In genomic region chr14:59118171-59118570, GRCh38 we compare ENCODE assay signal across 21 cellular contexts.
DNase-seq lines count a peak whose midpoint lies in the region; ATAC-seq and TF ChIP-seq lines count a peak whose summit lies in the region.
"Had no signal": no experiment of that assay in that cellular context is flagged by ENCODE, and none has a peak within 500 bp of the region (broad histone marks: within the 10 kb centered on the region; RNA-seq: fewer than 3 reads in every experiment).

No MANE protein-coding gene starts in this region.

- H3K36me3 ChIP-seq in PC-3 (ENCODE audit: low read depth, low read length) (no peaks in the 10 kb centered on the region), spleen (no peaks in the 10 kb centered on the region)
- H3K36me3 ChIP-seq: MG63 had no signal

- H4K20me1 ChIP-seq in PC-3 (ENCODE audit: low read length), result no peaks in the 10 kb centered on the region

- DNase-seq in NCI-H510A (lab: John Stamatoyannopoulos, UW) (peak; percentile 12), NCI-H510A treated with DMSO at 0.1 percent for 48 hours (lab: John Stamatoyannopoulos, UW) (no peak), NCI-H2029 treated with DMSO at 0.1 percent for 48 hours (lab: John Stamatoyannopoulos, UW) (peak; percentile 55), PC-3 (peak; percentile 60), foreskin melanocyte (no peak), spleen (no peak), DMS153 treated with DMSO at 0.1 percent for 48 hours (lab: John Stamatoyannopoulos, UW; ENCODE audit: unreplicated experiment) (no peak)
- DNase-seq: GM23248, H9, MG63, NCI-H1417 treated with DMSO at 0.1 percent for 48 hours, NCI-H187, NCI-H2171, PC-9, RPMI8226, SHP77 treated with DMSO at 0.1 percent for 48 hours, SW 1271, T-helper 2 cell had no signal

- ATAC-seq in PC-3, result no peak
- ATAC-seq: K562 had no signal

- no TSS peak for BruUV-seq in PC-3 (replicated peaks; lab: Mats Ljungman, UMichigan)

- 89 to 96% (median 93%) methylated on average over 1 of the region's 1 CpG for WGBS in spleen, 5 donors

- H3K9ac ChIP-seq in PC-3 (ENCODE audit: low read length), result no peak overlapping the region
- H3K9ac ChIP-seq: GM23248 had no signal

- H3K9me3 ChIP-seq in PC-3 (ENCODE audit: low read length), result no peaks in the 10 kb centered on the region
- no peaks in the 10 kb centered on the region for H3K9me3 ChIP-seq in spleen
- H3K9me3 ChIP-seq: MG63 had no signal

- H3K27ac ChIP-seq in PC-3 (ENCODE audit: low read length) (peak overlapping the region; percentile 74), spleen (no peak overlapping the region)
- H3K27ac ChIP-seq: C4-2B, GM23248, PC-9, SK-N-MC had no signal

- intact Hi-C loops in PC-3 (cut with micrococcal nuclease) (no loop called here), spleen (cut with DNase I; ENCODE audit: low total_unique reads) (no loop called here)

- POLR2A ChIA-PET in PC-3 (lab: Charles Lee; ENCODE audit: unreplicated experiment), result no interaction called here

- CTCF ChIA-PET in PC-3 (lab: Charles Lee), result interaction anchor here (0.6 kb wide), 1 partner anchor 28 kb away, joined by 3 read pairs; no protein-coding TSS in a partner anchor

- H3K4me3 ChIP-seq in PC-3 (ENCODE audit: low read length) (no peak overlapping the region), spleen (no peak overlapping the region)
- H3K4me3 ChIP-seq: GM23248, K562, MG63, PC-9, SK-N-MC had no signal

- H3K4me1 ChIP-seq in PC-3 (ENCODE audit: insufficient read depth, low read length) (peaks cover 25% of the 10 kb centered on the region), spleen (no peaks in the 10 kb centered on the region)

- H2AFZ ChIP-seq in PC-3 (ENCODE audit: low read length), result no peak overlapping the region
- H2AFZ ChIP-seq: GM23248, PC-9 had no signal

- H3K27me3 ChIP-seq in PC-3 (ENCODE audit: low read length) (peaks cover 8% of the 10 kb centered on the region; the same call in 1 of the 2 replicates), spleen (replicated peaks in 1 of 7) (no peaks in the 10 kb centered on the region)
- H3K27me3 ChIP-seq: MG63 had no signal

- no peak overlapping the region for H3K4me2 ChIP-seq in PC-3 (ENCODE audit: low read length)
- H3K4me2 ChIP-seq: PC-9 had no signal

- TF ChIP-seq CTCF in PC-3 (conservative IDR thresholded peaks at IDR 0.05; ENCODE audit: low read depth, low read length) (no peak), spleen (IDR thresholded peaks at IDR 0.05 in 8 of 11, conservative IDR thresholded peaks at IDR 0.05 in 3 of 11) (no peak)

- peaks cover 6% of the 10 kb centered on the region for H3F3A ChIP-seq in PC-3 (ENCODE audit: low read length, unreplicated experiment)

- TF ChIP-seq POLR2A in spleen (IDR thresholded peaks at IDR 0.05), result no peak

- no peaks in the 10 kb centered on the region for H3K9me2 ChIP-seq in PC-3 (replicated peaks; ENCODE audit: low read length)

- H3K79me2 ChIP-seq in PC-3 (ENCODE audit: low read length), result no peaks in the 10 kb centered on the region

Comparison
In these comparisons a context has a peak if more than half of its experiments do, and no peak if none do; other contexts are left out.
1. DNase-seq: peak in NCI-H510A (single experiment), NCI-H2029 treated with DMSO at 0.1 percent for 48 hours (single experiment) and PC-3 (single experiment); none in NCI-H510A treated with DMSO at 0.1 percent for 48 hours (single experiment), foreskin melanocyte (single experiment), spleen (single experiment) and DMS153 treated with DMSO at 0.1 percent for 48 hours (single experiment).